In the genomic region with DNA sequence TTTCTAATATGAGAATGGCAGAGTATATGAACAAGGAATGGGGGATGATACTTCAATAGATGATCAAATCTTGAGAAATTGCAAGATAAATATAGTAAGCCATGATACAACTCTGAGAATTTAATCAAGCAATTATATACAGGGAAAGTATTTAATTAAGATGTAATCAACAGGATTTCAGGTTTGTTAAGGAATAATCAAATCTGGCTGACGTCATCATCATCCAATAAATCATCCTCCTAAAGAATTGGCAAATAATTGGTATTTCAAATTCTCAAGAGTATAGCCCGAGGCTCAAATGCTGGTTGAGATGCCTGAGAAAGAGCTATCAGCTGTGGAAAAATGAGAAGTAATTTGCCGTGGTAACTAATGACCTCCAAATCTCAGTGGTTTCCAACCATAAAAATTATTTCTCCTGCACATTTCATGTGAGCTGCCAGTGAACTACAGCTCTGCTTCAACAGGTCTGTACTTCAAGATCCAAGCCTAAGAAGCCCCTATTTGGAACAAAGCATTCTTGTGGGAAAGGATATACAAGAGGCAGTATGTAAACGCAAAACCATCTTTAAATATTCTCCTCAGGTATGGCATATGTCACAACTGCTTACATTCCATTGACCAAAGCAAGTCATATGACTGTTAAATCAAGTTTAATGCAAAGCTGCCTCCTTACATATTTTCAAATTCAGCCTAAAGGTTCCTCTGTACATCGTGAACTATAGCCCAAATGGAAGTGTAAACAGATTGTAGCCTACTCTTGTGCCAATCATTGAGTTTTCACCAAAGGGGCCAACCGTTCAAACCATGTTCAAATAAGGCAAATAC, we compare ENCODE assay signal across 10 cellular contexts.
DNase-seq lines count a peak whose midpoint lies in the region; ATAC-seq and TF ChIP-seq lines count a peak whose summit lies in the region.
"Had no signal": no experiment of that assay in that cellular context is flagged by ENCODE, and none has a peak within 500 bp of the region (broad histone marks: within the 10 kb centered on the region; RNA-seq: fewer than 3 reads in every experiment).

No MANE protein-coding gene starts in this region.

- H3K27me3 ChIP-seq in BJ (ENCODE audit: control insufficient read depth, insufficient read depth, low read length) (peaks cover 2% of the 10 kb centered on the region; the same call in 1 of the 2 replicates), HCT116 (ENCODE audit: insufficient read depth, low read length) (no peaks in the 10 kb centered on the region), RWPE2 (ENCODE audit: insufficient read depth, poor library complexity, severe bottlenecking) (no peaks in the 10 kb centered on the region)
- H3K27me3 ChIP-seq: BLaER1 had no signal

- H3K9me2 ChIP-seq in HCT116 (ENCODE audit: insufficient read depth): no peaks in the 10 kb centered on the region

- CTCF ChIA-PET in BJ (lab: Yijun Ruan, JAX) (interaction anchor here (1.0 to 1.6 kb wide), 2 partner anchors 7 to 15 kb away, joined by 3 to 4 read pairs; no protein-coding TSS in a partner anchor), HCT116 (lab: Charles Lee) (no interaction called here)

- peak overlapping the region; percentile 39 for H3K27ac ChIP-seq in 22Rv1
- no peak overlapping the region for H3K27ac ChIP-seq in HCT116 (ENCODE audit: low read depth, low read length)
- H3K27ac ChIP-seq in RWPE2 (ENCODE audit: poor library complexity, severe bottlenecking): peak overlapping the region; percentile 4
- H3K27ac ChIP-seq: BLaER1 had no signal

- no peak overlapping the region for H3K4me3 ChIP-seq in BJ (ENCODE audit: low read depth, low read length)
- H3K4me3 ChIP-seq in HCT116 (replicated peaks in 1 of 2; ENCODE audit: low read depth in 1 of 2, low read length in 2 of 2): no peak overlapping the region
- H3K4me3 ChIP-seq in RWPE2 (ENCODE audit: severe bottlenecking): no peak overlapping the region
- H3K4me3 ChIP-seq: BLaER1 had no signal

- peaks cover 0 to 12% of the 10 kb centered on the region in 2 experiments; a peak in 1 of 4 replicates for H3K4me1 ChIP-seq in HCT116 (ENCODE audit: control insufficient read depth in 1 of 2, insufficient read depth in 2 of 2, low read length in 2 of 2)
- peaks cover 9% of the 10 kb centered on the region for H3K4me1 ChIP-seq in RWPE2 (ENCODE audit: insufficient read depth, poor library complexity, severe bottlenecking)
- H3K4me1 ChIP-seq: BLaER1 had no signal

- no peaks in the 10 kb centered on the region for H3K79me2 ChIP-seq in HCT116 (ENCODE audit: insufficient read depth, low read length)

- no peaks in the 10 kb centered on the region for H3K36me3 ChIP-seq in BJ (ENCODE audit: control insufficient read depth, insufficient read depth, low read length)
- H3K36me3 ChIP-seq in HCT116 (ENCODE audit: control insufficient read depth in 1 of 2, insufficient read depth in 2 of 2, low read length in 2 of 2): no peaks in the 10 kb centered on the region
- H3K36me3 ChIP-seq in RWPE2 (ENCODE audit: low read depth): no peaks in the 10 kb centered on the region

- intact Hi-C loops in HCT116 (cut with micrococcal nuclease): no loop called here

- RAD21 ChIA-PET in HCT116 (lab: Charles Lee; ENCODE audit: low non-redundant PET in 1 of 2, low total read pairs in 2 of 2, uncharacterized antibody in 2 of 2, unreplicated experiment in 2 of 2): no interaction called here

- TF ChIP-seq POLR2A in HCT116 (IDR thresholded peaks at IDR 0.05; ENCODE audit: borderline replicate concordance, extremely low read depth, insufficient read depth, insufficient read length): no peak

- POLR2A ChIA-PET in BJ (lab: Charles Lee) (no interaction called here), HCT116 (lab: Charles Lee) (no interaction called here)

- H3K4me2 ChIP-seq in HCT116 (ENCODE audit: low read length): peak overlapping the region; percentile 8; the same call in 1 of the 2 replicates
- H3K4me2 ChIP-seq: BLaER1 had no signal

- no peak overlapping the region for H3K9ac ChIP-seq in HCT116 (ENCODE audit: low read length)
- H3K9ac ChIP-seq: BLaER1 had no signal

- no peaks in the 10 kb centered on the region for H4K20me1 ChIP-seq in HCT116 (ENCODE audit: insufficient read depth)
- H4K20me1 ChIP-seq: BLaER1 had no signal

- ATAC-seq in HCT116: no peak
- ATAC-seq in RWPE2 (ENCODE audit: low read depth): peak; percentile 10; the same call in 1 of the 3 replicates
- ATAC-seq in GM19035 (IDR thresholded peaks at IDR 0.05; ENCODE audit: unreplicated experiment): no peak
- no peak for ATAC-seq in GM21515 (IDR thresholded peaks at IDR 0.05; ENCODE audit: unreplicated experiment)

- no peaks in the 10 kb centered on the region for H3K9me3 ChIP-seq in HCT116 (ENCODE audit: control insufficient read depth in 1 of 2, insufficient read depth in 1 of 2, low read depth in 1 of 2, low read length in 2 of 2)
- H3K9me3 ChIP-seq in RWPE2 (ENCODE audit: severe bottlenecking): no peaks in the 10 kb centered on the region
- H3K9me3 ChIP-seq: BLaER1 had no signal

- TF ChIP-seq CTCF in 22Rv1 (IDR thresholded peaks at IDR 0.05) (no peak), BJ (IDR thresholded peaks at IDR 0.05; ENCODE audit: insufficient read depth, low read depth, low read length) (no peak), HCT116 (IDR thresholded peaks at IDR 0.05 in 2 of 3, conservative IDR thresholded peaks at IDR 0.05 in 1 of 3; ENCODE audit: borderline replicate concordance in 1 of 3, insufficient read depth in 1 of 3, low read depth in 2 of 3, low read length in 2 of 3) (no peak), RWPE2 (IDR thresholded peaks at IDR 0.05; ENCODE audit: poor library complexity, severe bottlenecking) (no peak)

- TF ChIP-seq RAD21 in HCT116 (IDR thresholded peaks at IDR 0.05; ENCODE audit: low read depth): no peak

- H2AFZ ChIP-seq in HCT116 (ENCODE audit: low read depth, low read length, poor library complexity, severe bottlenecking): no peak overlapping the region

- peak; percentile 10 for DNase-seq in BJ (ENCODE audit: low read depth)
- no peak for DNase-seq in HCT116 (ENCODE audit: low read depth, low spot score)
- DNase-seq in RWPE2 (ENCODE audit: low spot score): no peak
- no peak for DNase-seq in NCI-H1048 (lab: John Stamatoyannopoulos, UW)
- DNase-seq: DMS53, KG1 had no signal

- BruUV-seq in HCT116 (replicated peaks; lab: Mats Ljungman, UMichigan): no TSS peak

TF ChIP-seq in HCT116, 20 proteins besides CTCF, POLR2A, EP300 and RAD21 (continues in another document):
- TF ChIP-seq SP1 (IDR thresholded peaks at IDR 0.05; ENCODE audit: low read depth) (no peak), JUND (IDR thresholded peaks at IDR 0.05) (no peak), SIN3A (IDR thresholded peaks at IDR 0.05; ENCODE audit: low read depth) (no peak), ZFX (IDR thresholded peaks at IDR 0.05) (no peak), EZH2phosphoT487 (IDR thresholded peaks at IDR 0.05; ENCODE audit: borderline replicate concordance) (no peak), ZNF274 (IDR thresholded peaks at IDR 0.05; ENCODE audit: low read depth, low read length) (no peak), CEBPB (IDR thresholded peaks at IDR 0.05; ENCODE audit: low read depth) (no peak), CBX3 (IDR thresholded peaks at IDR 0.05; ENCODE audit: low read depth) (no peak), SRF (IDR thresholded peaks at IDR 0.05; ENCODE audit: low read depth) (no peak), TCF7L2 (IDR thresholded peaks at IDR 0.05; ENCODE audit: borderline replicate concordance, extremely low read depth, insufficient read depth, insufficient read length) (no peak), POLR2AphosphoS5 (IDR thresholded peaks at IDR 0.05; ENCODE audit: low read depth, low read length) (no peak), YY1 (IDR thresholded peaks at IDR 0.05; ENCODE audit: extremely low read depth, insufficient replicate concordance, low read depth, low read length) (no peak), FOSL1 (IDR thresholded peaks at IDR 0.05; ENCODE audit: low read depth) (no peak)
- TF ChIP-seq, protein P1, sequence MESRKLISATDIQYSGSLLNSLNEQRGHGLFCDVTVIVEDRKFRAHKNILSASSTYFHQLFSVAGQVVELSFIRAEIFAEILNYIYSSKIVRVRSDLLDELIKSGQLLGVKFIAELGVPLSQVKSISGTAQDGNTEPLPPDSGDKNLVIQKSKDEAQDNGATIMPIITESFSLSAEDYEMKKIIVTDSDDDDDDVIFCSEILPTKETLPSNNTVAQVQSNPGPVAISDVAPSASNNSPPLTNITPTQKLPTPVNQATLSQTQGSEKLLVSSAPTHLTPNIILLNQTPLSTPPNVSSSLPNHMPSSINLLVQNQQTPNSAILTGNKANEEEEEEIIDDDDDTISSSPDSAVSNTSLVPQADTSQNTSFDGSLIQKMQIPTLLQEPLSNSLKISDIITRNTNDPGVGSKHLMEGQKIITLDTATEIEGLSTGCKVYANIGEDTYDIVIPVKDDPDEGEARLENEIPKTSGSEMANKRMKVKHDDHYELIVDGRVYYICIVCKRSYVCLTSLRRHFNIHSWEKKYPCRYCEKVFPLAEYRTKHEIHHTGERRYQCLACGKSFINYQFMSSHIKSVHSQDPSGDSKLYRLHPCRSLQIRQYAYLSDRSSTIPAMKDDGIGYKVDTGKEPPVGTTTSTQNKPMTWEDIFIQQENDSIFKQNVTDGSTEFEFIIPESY (IDR thresholded peaks at IDR 0.05; ENCODE audit: extremely low read depth, insufficient replicate concordance, low read length): no peak
- TF ChIP-seq, protein P2, sequence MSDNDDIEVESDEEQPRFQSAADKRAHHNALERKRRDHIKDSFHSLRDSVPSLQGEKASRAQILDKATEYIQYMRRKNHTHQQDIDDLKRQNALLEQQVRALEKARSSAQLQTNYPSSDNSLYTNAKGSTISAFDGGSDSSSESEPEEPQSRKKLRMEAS (IDR thresholded peaks at IDR 0.05): no peak
